In genomic region chr19:58499021-58499927, GRCh38 we compare ENCODE assay signal across 1 cellular context.
TF ChIP-seq lines count a peak whose summit lies in the region.

No MANE protein-coding gene starts in this region.

TF ChIP-seq in K562, 482 proteins besides CTCF, POLR2A, EP300 and RAD21 (continues in another document):
- TF ChIP-seq PURB (CRISPR knock-in tag; IDR thresholded peaks at IDR 0.05; ENCODE audit: low read depth) (no peak), ZNF407 (IDR thresholded peaks at IDR 0.05; ENCODE audit: low read depth) (peak; percentile 37; the same call in 1 of the 2 replicates), DPF2 (IDR thresholded peaks at IDR 0.05) (0 out of 2 replicates have a peak, but pooled peaks have one; percentile 23), HOMEZ (CRISPR knock-in tag; IDR thresholded peaks at IDR 0.05) (no peak), E2F1 (CRISPR knock-in tag; IDR thresholded peaks at IDR 0.05) (peak; percentile 59; the same call in 1 of the 2 replicates), HDAC6 (IDR thresholded peaks at IDR 0.05; ENCODE audit: low read depth, low read length) (no peak), TFE3 (CRISPR knock-in tag; IDR thresholded peaks at IDR 0.05) (no peak), TCF15 (CRISPR knock-in tag; IDR thresholded peaks at IDR 0.05) (no peak), ZBTB17 (CRISPR knock-in tag; IDR thresholded peaks at IDR 0.05) (no peak), IRF1 (CRISPR knock-in tag; IDR thresholded peaks at IDR 0.05; ENCODE audit: borderline replicate concordance) (no peak), RFX1 (IDR thresholded peaks at IDR 0.05) (no peak), SRF (CRISPR knock-in tag; IDR thresholded peaks at IDR 0.05) (peak in 1 of 2 experiments; percentile 77; a peak in 1 of 4 replicates), GABPB1 (CRISPR knock-in tag; IDR thresholded peaks at IDR 0.05) (peak; percentile 99), ATF3 (IDR thresholded peaks at IDR 0.05) (no peak; the same call in 1 of the 2 replicates), ATF3 (CRISPR knock-in tag; conservative IDR thresholded peaks at IDR 0.05) (no peak; the same call in 1 of the 2 replicates), PTTG1 (tag; IDR thresholded peaks at IDR 0.05; ENCODE audit: low read depth) (no peak), ZNF592 (IDR thresholded peaks at IDR 0.05) (no peak), MCM2 (IDR thresholded peaks at IDR 0.05; ENCODE audit: low read depth) (no peak), CREB1 (IDR thresholded peaks at IDR 0.05) (peak; percentile 77), CREB1 (CRISPR knock-in tag; IDR thresholded peaks at IDR 0.05) (peak; percentile 89), NEUROD1 (IDR thresholded peaks at IDR 0.05; ENCODE audit: borderline replicate concordance, low read depth, low read length, partially characterized antibody) (peak; percentile 79), TFAM (CRISPR knock-in tag; conservative IDR thresholded peaks at IDR 0.05) (no peak), ZNF318 (IDR thresholded peaks at IDR 0.05; ENCODE audit: borderline replicate concordance in 1 of 2, low read depth in 1 of 2) (no peak)
